1 cellular context compared by ENCODE assay signal in genomic region chr5:180174587-180174972, GRCh38.
TF ChIP-seq lines count a peak whose summit lies in the region.

No MANE protein-coding gene starts in this region.

TF ChIP-seq in IMR-90, 13 proteins besides CTCF, POLR2A, EP300 and RAD21 (continued from another document):
- TF ChIP-seq, protein P1, sequence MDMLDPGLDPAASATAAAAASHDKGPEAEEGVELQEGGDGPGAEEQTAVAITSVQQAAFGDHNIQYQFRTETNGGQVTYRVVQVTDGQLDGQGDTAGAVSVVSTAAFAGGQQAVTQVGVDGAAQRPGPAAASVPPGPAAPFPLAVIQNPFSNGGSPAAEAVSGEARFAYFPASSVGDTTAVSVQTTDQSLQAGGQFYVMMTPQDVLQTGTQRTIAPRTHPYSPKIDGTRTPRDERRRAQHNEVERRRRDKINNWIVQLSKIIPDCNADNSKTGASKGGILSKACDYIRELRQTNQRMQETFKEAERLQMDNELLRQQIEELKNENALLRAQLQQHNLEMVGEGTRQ (IDR thresholded peaks at IDR 0.05; ENCODE audit: low read depth, low read length), result no peak
- TF ChIP-seq RFX5 (IDR thresholded peaks at IDR 0.05; ENCODE audit: low read depth, low read length) (no peak), NFE2L2 (IDR thresholded peaks at IDR 0.05; ENCODE audit: low read depth, low read length) (no peak), RCOR1 (IDR thresholded peaks at IDR 0.05; ENCODE audit: insufficient replicate concordance, low read length) (no peak), SMC3 (IDR thresholded peaks at IDR 0.05; ENCODE audit: low read depth, low read length) (no peak), FOS (IDR thresholded peaks at IDR 0.05; ENCODE audit: low read depth, low read length) (no peak), CEBPB (IDR thresholded peaks at IDR 0.05; ENCODE audit: low read depth, low read length) (no peak), MAZ (IDR thresholded peaks at IDR 0.05; ENCODE audit: borderline replicate concordance, low read depth, low read length) (no peak), MXI1 (IDR thresholded peaks at IDR 0.05; ENCODE audit: borderline replicate concordance, low read depth, low read length) (no peak), MAFK (IDR thresholded peaks at IDR 0.05; ENCODE audit: low read depth, low read length) (no peak), ELK1 (IDR thresholded peaks at IDR 0.05; ENCODE audit: borderline replicate concordance, low read depth, low read length) (no peak), BHLHE40 (IDR thresholded peaks at IDR 0.05; ENCODE audit: low read depth, low read length) (no peak)
TF ChIP-seq in IMR-90: peak in this region for 0.
